In the genomic region with DNA sequence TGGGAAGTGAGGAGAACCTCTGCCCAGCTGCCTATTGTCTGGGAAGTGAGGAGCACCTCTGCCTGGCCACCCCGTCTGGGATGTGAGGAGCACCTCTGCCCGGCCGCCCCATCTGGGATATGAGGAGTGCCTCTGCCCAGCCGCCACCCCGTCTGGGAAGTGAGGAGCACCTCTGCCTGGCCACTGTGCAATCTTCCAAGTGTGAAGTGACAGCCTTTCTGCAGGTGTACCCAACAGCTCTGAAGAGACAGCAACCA, we compare ENCODE assay signal across 6 cellular contexts. TPM values are rescaled to one million over a fixed set of nuclear protein-coding genes. Genes with fewer than 3 reads are reported as not detected.
"Had no signal": no experiment of that assay in that cellular context is flagged by ENCODE, and none has a peak within 500 bp of the region (broad histone marks: within the 10 kb centered on the region; RNA-seq: fewer than 3 reads in every experiment).

No MANE protein-coding gene starts in this region.

RNA-seq across cellular contexts. Expression of a gene that starts 9.4 kb away (rescaled TPM):
- total RNA-seq: PC-3, PC-9, RPMI7951, SJCRH30, SJSA1, SK-MEL-5 had no signal

RNA-seq across cellular contexts. Expression of a gene that starts 46.8 kb away (rescaled TPM):
- total RNA-seq: PC-3, PC-9, RPMI7951, SJCRH30, SJSA1, SK-MEL-5 had no signal
